ENCODE assay signal across 24 cellular contexts in the genomic region with DNA sequence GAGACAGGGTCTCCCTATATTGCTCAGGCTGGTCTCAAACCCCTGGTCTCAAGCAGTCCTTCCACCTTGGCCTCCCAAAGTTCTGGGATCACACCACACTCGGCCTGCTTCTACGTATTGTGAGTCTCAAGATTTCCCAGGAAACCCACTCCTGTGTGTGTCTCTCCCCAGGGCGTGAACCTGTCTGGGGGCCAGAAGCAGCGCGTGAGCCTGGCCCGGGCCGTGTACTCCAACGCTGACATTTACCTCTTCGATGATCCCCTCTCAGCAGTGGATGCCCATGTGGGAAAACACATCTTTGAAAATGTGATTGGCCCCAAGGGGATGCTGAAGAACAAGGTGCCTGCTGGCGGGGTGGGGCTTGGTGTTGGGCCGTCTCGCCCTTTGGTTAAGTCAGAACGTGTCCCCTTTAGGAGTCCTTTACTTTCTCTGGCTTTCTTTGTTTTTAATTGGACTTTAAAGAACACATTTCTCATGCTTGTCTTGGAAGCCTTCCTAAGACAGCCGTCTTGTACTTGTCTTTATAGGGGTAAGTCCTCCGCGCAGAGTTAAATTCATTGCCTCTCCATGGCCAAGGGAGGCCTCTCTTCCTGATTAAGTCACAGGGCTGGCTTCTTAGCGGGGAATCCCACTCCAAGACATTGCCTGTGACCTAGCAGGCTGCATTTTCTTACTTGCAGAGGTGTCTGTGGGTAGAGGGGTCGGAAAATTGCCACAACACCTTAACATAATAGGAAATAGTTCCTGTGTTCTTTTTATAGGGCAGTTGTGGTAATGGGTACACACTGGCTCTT.
DNase-seq lines count a peak whose midpoint lies in the region; TF ChIP-seq lines count a peak whose summit lies in the region.
"Had no signal": no experiment of that assay in that cellular context is flagged by ENCODE, and none has a peak within 500 bp of the region (broad histone marks: within the 10 kb centered on the region; RNA-seq: fewer than 3 reads in every experiment).

No MANE protein-coding gene starts in this region.

- H3K27ac Mint-ChIP-seq in activated T-helper 1 cell treated with anti-CD3 and anti-CD28 coated beads, Interleukin-12 subunit alpha, Interleukin-12 subunit beta, Interleukin-2, Interleukin-4 antibody, amounts not matched to agents 30 ng/mL and 10 ng/mL and 1 ng/mL, durations not matched to agents 14 hours and 24 hours and 36 hours, result peak overlapping the region; percentile 18
- H3K27ac Mint-ChIP-seq: GM23338, T-cell had no signal

- intact Hi-C loops in activated T-helper 1 cell treated with anti-CD3 and anti-CD28 coated beads, Interleukin-12 subunit alpha, Interleukin-12 subunit beta, Interleukin-2, Interleukin-4 antibody, amounts not matched to agents 30 ng/mL and 10 ng/mL and 1 ng/mL, durations not matched to agents 14 hours and 24 hours and 36 hours (cut with micrococcal nuclease), result no loop called here
- intact Hi-C loops in testis (cut with DNase I; ENCODE audit: low total_unique reads), result no loop called here

- H3K27ac ChIP-seq in C4-2B, result peak overlapping the region; percentile 93
- peak overlapping the region; percentile 80 for H3K27ac ChIP-seq in muscle layer of colon (ENCODE audit: low read depth, low read length)
- peak overlapping the region; percentile 59 to 76 for H3K27ac ChIP-seq in testis
- H3K27ac ChIP-seq in smooth muscle cell (ENCODE audit: low read depth), result no peak overlapping the region
- H3K27ac ChIP-seq in Peyer's patch, result no peak overlapping the region
- H3K27ac ChIP-seq: cardiac muscle cell, SJSA1, upper lobe of right lung had no signal

- no peaks in the 10 kb centered on the region for H3K27me3 ChIP-seq in muscle layer of colon (ENCODE audit: control insufficient read depth in 1 of 2, insufficient read depth in 2 of 2, low read length in 2 of 2)
- no peaks in the 10 kb centered on the region for H3K27me3 ChIP-seq in testis
- no peaks in the 10 kb centered on the region for H3K27me3 ChIP-seq in smooth muscle cell (ENCODE audit: low read depth)
- no peaks in the 10 kb centered on the region for H3K27me3 ChIP-seq in Peyer's patch
- H3K27me3 ChIP-seq: cardiac muscle cell, SJSA1, upper lobe of right lung had no signal

- H3K27me3 Mint-ChIP-seq in activated T-helper 1 cell treated with anti-CD3 and anti-CD28 coated beads, Interleukin-12 subunit alpha, Interleukin-12 subunit beta, Interleukin-2, Interleukin-4 antibody, amounts not matched to agents 30 ng/mL and 10 ng/mL and 1 ng/mL, durations not matched to agents 14 hours and 24 hours and 36 hours (ENCODE audit: insufficient read depth), result no peaks in the 10 kb centered on the region
- H3K27me3 Mint-ChIP-seq: T-cell had no signal

- peaks cover 59% of the 10 kb centered on the region for H3K36me3 Mint-ChIP-seq in activated T-helper 1 cell treated with anti-CD3 and anti-CD28 coated beads, Interleukin-12 subunit alpha, Interleukin-12 subunit beta, Interleukin-2, Interleukin-4 antibody, amounts not matched to agents 30 ng/mL and 10 ng/mL and 1 ng/mL, durations not matched to agents 14 hours and 24 hours and 36 hours (ENCODE audit: low read depth)

- TF ChIP-seq POLR2A in testis (IDR thresholded peaks at IDR 0.05), result no peak
- TF ChIP-seq POLR2A in Peyer's patch (IDR thresholded peaks at IDR 0.05), result no peak

- no peaks in the 10 kb centered on the region for H3F3A ChIP-seq in smooth muscle cell (ENCODE audit: low read depth)

- DNase-seq in activated T-helper 1 cell treated with anti-CD3 and anti-CD28 coated beads, Interleukin-12 subunit alpha, Interleukin-12 subunit beta, Interleukin-2, Interleukin-4 antibody, amounts not matched to agents 30 ng/mL and 10 ng/mL and 1 ng/mL, durations not matched to agents 14 hours and 24 hours and 36 hours (ENCODE audit: low spot score), result no peak
- DNase-seq in testis (peak; percentile 52), smooth muscle cell (lab: John Stamatoyannopoulos, UW; ENCODE audit: unreplicated experiment) (no peak), MV-4-11 (lab: John Stamatoyannopoulos, UW) (no peak), Peyer's patch (no peak)
- DNase-seq: ACHN; activated naive CD4-positive, alpha-beta T cell treated with Interleukin-2 at 50 U/mL for 16 hours; amygdala; C1 segment of cervical spinal cord; DND-41; head of caudate nucleus; NCI-H1694; NCI-H526; small intestine; stimulated activated CD4-positive, alpha-beta T cell treated with anti-CD3 and anti-CD28 coated beads, Interleukin-2, amount 100 ng/mL, for 48 hours; stimulated activated naive CD4-positive, alpha-beta T cell treated with Interleukin-2 at 50 U/mL for 16 hours; T-cell; upper lobe of right lung had no signal

- no peaks in the 10 kb centered on the region for H3K4me1 Mint-ChIP-seq in activated T-helper 1 cell treated with anti-CD3 and anti-CD28 coated beads, Interleukin-12 subunit alpha, Interleukin-12 subunit beta, Interleukin-2, Interleukin-4 antibody, amounts not matched to agents 30 ng/mL and 10 ng/mL and 1 ng/mL, durations not matched to agents 14 hours and 24 hours and 36 hours (ENCODE audit: low read depth)
- H3K4me1 Mint-ChIP-seq: GM23338, T-cell had no signal

- peaks cover 34% of the 10 kb centered on the region for H3K4me1 ChIP-seq in muscle layer of colon (ENCODE audit: insufficient read depth, low read length)
- H3K4me1 ChIP-seq in testis, result peaks cover 9% of the 10 kb centered on the region
- no peaks in the 10 kb centered on the region for H3K4me1 ChIP-seq in smooth muscle cell (ENCODE audit: low read depth)
- peaks cover 0 to 8% (median 0%) of the 10 kb centered on the region in 4 donors for H3K4me1 ChIP-seq in Peyer's patch
- H3K4me1 ChIP-seq: SJSA1, upper lobe of right lung had no signal

- H2AFZ ChIP-seq in smooth muscle cell (ENCODE audit: low read depth), result no peak overlapping the region
- H2AFZ ChIP-seq: GM23338 had no signal

- H3K4me2 ChIP-seq in smooth muscle cell, result no peak overlapping the region
- H3K4me2 ChIP-seq: GM23338 had no signal

- peaks cover 10% of the 10 kb centered on the region for H3K9me3 Mint-ChIP-seq in activated T-helper 1 cell treated with anti-CD3 and anti-CD28 coated beads, Interleukin-12 subunit alpha, Interleukin-12 subunit beta, Interleukin-2, Interleukin-4 antibody, amounts not matched to agents 30 ng/mL and 10 ng/mL and 1 ng/mL, durations not matched to agents 14 hours and 24 hours and 36 hours

- H4K20me1 ChIP-seq in smooth muscle cell (ENCODE audit: low read depth), result no peaks in the 10 kb centered on the region

- H3K36me3 ChIP-seq in muscle layer of colon (ENCODE audit: insufficient read depth, low read length) (peaks cover 55% of the 10 kb centered on the region), testis (ENCODE audit: low read depth, missing control alignments) (no peaks in the 10 kb centered on the region), smooth muscle cell (ENCODE audit: low read depth) (peaks cover 17% of the 10 kb centered on the region), Peyer's patch (peaks cover 0 to 68% (median 0%) of the 10 kb centered on the region in 3 donors)

- no peak overlapping the region for H3K4me3 Mint-ChIP-seq in activated T-helper 1 cell treated with anti-CD3 and anti-CD28 coated beads, Interleukin-12 subunit alpha, Interleukin-12 subunit beta, Interleukin-2, Interleukin-4 antibody, amounts not matched to agents 30 ng/mL and 10 ng/mL and 1 ng/mL, durations not matched to agents 14 hours and 24 hours and 36 hours
- H3K4me3 Mint-ChIP-seq: GM23338, T-cell had no signal

- no peaks in the 10 kb centered on the region for H3K79me2 ChIP-seq in smooth muscle cell (ENCODE audit: low read depth)

- no peak overlapping the region for H3K9ac ChIP-seq in muscle layer of colon (ENCODE audit: low read length)
- H3K9ac ChIP-seq in smooth muscle cell (ENCODE audit: low read depth), result no peak overlapping the region

- no peak overlapping the region for H3K4me3 ChIP-seq in muscle layer of colon (ENCODE audit: low read depth in 1 of 2, low read length in 2 of 2)
- H3K4me3 ChIP-seq in testis, result no peak overlapping the region
- H3K4me3 ChIP-seq in smooth muscle cell, result no peak overlapping the region
- no peak overlapping the region for H3K4me3 ChIP-seq in Peyer's patch
- H3K4me3 ChIP-seq: cardiac muscle cell, GM12878, GM23338, SJSA1, upper lobe of right lung had no signal

- H3K9me3 ChIP-seq in muscle layer of colon (ENCODE audit: low read length) (peaks cover 4% of the 10 kb centered on the region), testis (no peaks in the 10 kb centered on the region), smooth muscle cell (replicated peaks; ENCODE audit: low read depth) (no peaks in the 10 kb centered on the region), Peyer's patch (no peaks in the 10 kb centered on the region)
- H3K9me3 ChIP-seq: upper lobe of right lung had no signal

- TF ChIP-seq CTCF in C4-2B (conservative IDR thresholded peaks at IDR 0.05) (no peak), testis (IDR thresholded peaks at IDR 0.05) (no peak), smooth muscle cell (IDR thresholded peaks at IDR 0.05; ENCODE audit: borderline replicate concordance, insufficient read depth, poor library complexity, severe bottlenecking) (no peak), Peyer's patch (IDR thresholded peaks at IDR 0.05) (no peak)

- 67 to 70% methylated on average over 18 of the region's 18 CpGs for WGBS in testis, 2 donors
- WGBS in smooth muscle cell (ENCODE audit: low lambda C conversion rate), result 95% methylated on average over 18 of the region's 18 CpGs

Comparison
In these comparisons a context has a peak if more than half of its experiments do, and no peak if none do; other contexts are left out.
1. H3K27ac ChIP-seq: peak in C4-2B (single experiment), muscle layer of colon (single experiment) and testis (2 of 2); none in smooth muscle cell (single experiment) and Peyer's patch (0 of 4).